In genomic region chr5:64165500-64166200, GRCh38 we compare ENCODE assay signal across 8 cellular contexts. TPM values are rescaled to one million over a fixed set of nuclear protein-coding genes. Genes with fewer than 3 reads are reported as not detected.
DNase-seq lines count a peak whose midpoint lies in the region; ATAC-seq lines count a peak whose summit lies in the region.

Gene RNF180 (plus strand): TSS chr5:64165843. CDS start chr5:64200808, 34,965 bp downstream.

- H3K27me3 ChIP-seq in right cardiac atrium (ENCODE audit: control insufficient read depth, insufficient read depth), result no peaks in the 10 kb centered on the region

- peak within 1 kb of the TSS; percentile 59 for H3K4me3 ChIP-seq in GM08714 (ENCODE audit: low read length)
- peak within 1 kb of the TSS; percentile 56 for H3K4me3 ChIP-seq in right cardiac atrium (ENCODE audit: low read length)

- no peaks in the 10 kb centered on the region for H3K4me1 ChIP-seq in right cardiac atrium (ENCODE audit: control insufficient read depth, insufficient read depth, low read length)

- H3K27ac ChIP-seq in angular gyrus (ENCODE audit: low read depth, low read length) (peak within 1 kb of the TSS; percentile 8), right cardiac atrium (ENCODE audit: low read length) (peak within 1 kb of the TSS; percentile 84)

- DNase-seq in right cardiac atrium, result peak; percentile 66 to 86 (median 84)
- DNase-seq in posterior vena cava (ENCODE audit: low spot score), result peak; percentile 85
- DNase-seq in inferior parietal cortex (ENCODE audit: extremely low spot score), result no peak
- DNase-seq in HCEC 1CT, result no peak
- no peak for DNase-seq in RKO (ENCODE audit: low spot score)

- H3K9me3 ChIP-seq in right cardiac atrium (ENCODE audit: control insufficient read depth, low read length), result no peaks in the 10 kb centered on the region

- under 1% methylated on average over 88 of the region's 88 CpGs for WGBS in right cardiac atrium

- ATAC-seq in HG03432 (IDR thresholded peaks at IDR 0.05; ENCODE audit: unreplicated experiment) (peak; percentile 53), right cardiac atrium (peak; percentile 92)

- intact Hi-C loops in right cardiac atrium (cut with DNase I) (no loop called here), posterior vena cava (cut with DNase I) (no loop called here)

RNA-seq across cellular contexts. Expression of gene RNF180, which starts in this region (rescaled TPM):
- total RNA-seq in right cardiac atrium (10 to 100 TPM; 24.8 to 27.9 (median 26.3) TPM), posterior vena cava (10 to 100 TPM; 49.6 to 50.7 TPM)
- polyA plus RNA-seq in right cardiac atrium, result 5.3 TPM

Comparison
In these comparisons a context has a peak if more than half of its experiments do, and no peak if none do; other contexts are left out.
1. DNase-seq: peak in right cardiac atrium (3 of 3) and posterior vena cava (single experiment); none in inferior parietal cortex (single experiment), HCEC 1CT (single experiment) and RKO (single experiment).